ENCODE assay signal across 6 cellular contexts in the genomic region with DNA sequence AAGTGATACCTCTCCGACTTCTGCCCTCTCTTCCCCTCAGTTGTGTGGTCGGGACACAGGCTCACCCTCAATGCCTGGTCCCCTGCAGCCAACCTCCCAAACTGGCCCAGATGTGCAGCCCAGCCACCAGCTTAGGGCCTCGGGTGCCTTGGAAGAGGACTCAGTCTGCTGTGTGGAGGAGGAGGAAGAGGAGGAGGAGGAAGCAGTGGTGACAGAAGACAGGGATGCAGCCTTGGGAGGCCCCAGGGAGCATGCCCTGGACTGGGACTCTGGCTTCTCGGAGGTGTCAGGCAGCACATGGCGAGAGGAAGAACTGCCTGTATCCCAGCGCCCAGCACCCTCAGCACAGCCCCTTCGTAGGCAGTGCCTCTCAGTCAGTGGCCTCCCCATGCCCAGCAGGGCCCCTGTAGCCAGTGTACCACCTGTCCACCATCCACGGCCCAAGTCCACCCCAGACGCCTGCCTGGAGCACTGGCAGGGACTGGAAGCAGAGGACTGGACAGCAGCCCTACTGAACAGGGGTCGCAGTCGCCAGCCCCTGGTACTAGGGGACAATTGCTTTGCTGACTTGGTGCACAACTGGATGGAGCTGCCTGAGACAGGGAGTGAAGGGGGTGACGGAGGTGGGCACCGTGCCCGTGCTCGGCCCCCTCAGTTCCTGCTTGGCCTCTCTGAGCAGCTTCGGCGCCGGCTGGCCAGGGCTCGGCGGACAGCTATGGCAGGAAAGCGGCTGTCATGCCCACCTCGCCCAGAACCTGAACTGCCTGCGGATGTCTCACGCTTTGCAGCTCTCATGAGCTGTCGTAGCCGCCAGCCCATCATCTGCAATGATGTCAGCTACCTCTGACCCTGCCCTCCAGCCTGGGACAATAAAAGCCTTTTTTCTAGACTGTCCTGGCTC. TPM values are rescaled to one million over a fixed set of nuclear protein-coding genes. Genes with fewer than 3 reads are reported as not detected.
DNase-seq lines count a peak whose midpoint lies in the region; ATAC-seq and TF ChIP-seq lines count a peak whose summit lies in the region.

No MANE protein-coding gene starts in this region.

- no peak overlapping the region for H3K27ac Mint-ChIP-seq in Calu3 (ENCODE audit: unreplicated experiment)
- peak overlapping the region; percentile 66 for H3K27ac Mint-ChIP-seq in activated CD8-positive, alpha-beta T cell treated with anti-CD3 and anti-CD28 coated beads for 36 hours

- H3K36me3 Mint-ChIP-seq in Calu3 (ENCODE audit: insufficient read depth, unreplicated experiment) = peaks cover 12% of the 10 kb centered on the region
- H3K36me3 Mint-ChIP-seq in activated CD8-positive, alpha-beta T cell treated with anti-CD3 and anti-CD28 coated beads for 36 hours (ENCODE audit: low read depth) = no peaks in the 10 kb centered on the region

- BruUV-seq in Calu3 (replicated peaks; lab: Mats Ljungman, UMichigan) = no TSS peak

- H3K36me3 ChIP-seq in right lobe of liver = no peaks in the 10 kb centered on the region

- POLR2A ChIA-PET in activated CD8-positive, alpha-beta T cell treated with anti-CD3 and anti-CD28 coated beads for 36 hours (lab: Charles Lee) = interaction anchor here (0.8 to 6.0 kb wide), 14 partner anchors 8 to 284 kb away, joined by 3 to 37 read pairs (median 4); a partner anchor contains a TSS

- CTCF ChIA-PET in Calu3 (lab: Charles Lee) = interaction anchor here (2.5 kb wide), 1 partner anchor 35 kb away, joined by 17 read pairs; no protein-coding TSS in a partner anchor
- CTCF ChIA-PET in activated CD8-positive, alpha-beta T cell treated with anti-CD3 and anti-CD28 coated beads for 36 hours (lab: Charles Lee) = interaction anchor here (0.6 to 20.5 kb wide), 14 partner anchors 8 to 359 kb away, joined by 3 to 412 read pairs (median 4); a partner anchor contains a TSS

- peak overlapping the region in 2 of 3 donors; percentile 69 to 97 for H3K4me3 ChIP-seq in right lobe of liver

- peaks cover 0 to 12% (median 0%) of the 10 kb centered on the region in 4 donors for H3K4me1 ChIP-seq in right lobe of liver

- no peak for ATAC-seq in activated CD8-positive, alpha-beta T cell treated with anti-CD3 and anti-CD28 coated beads for 36 hours
- ATAC-seq in right lobe of liver (no peak), HG03521 (IDR thresholded peaks at IDR 0.05; ENCODE audit: unreplicated experiment) (no peak)

- no peaks in the 10 kb centered on the region for H3K27me3 ChIP-seq in right lobe of liver

- peak overlapping the region in 2 of 3 donors; percentile 24 to 34 for H3K27ac ChIP-seq in right lobe of liver

- H3K27me3 Mint-ChIP-seq in Calu3 (ENCODE audit: unreplicated experiment) = peaks cover 39% of the 10 kb centered on the region
- H3K27me3 Mint-ChIP-seq in activated CD8-positive, alpha-beta T cell treated with anti-CD3 and anti-CD28 coated beads for 36 hours = peaks cover 2% of the 10 kb centered on the region

- H3K9me3 Mint-ChIP-seq in Calu3 (ENCODE audit: low read depth, unreplicated experiment) = no peaks in the 10 kb centered on the region
- H3K9me3 Mint-ChIP-seq in activated CD8-positive, alpha-beta T cell treated with anti-CD3 and anti-CD28 coated beads for 36 hours = no peaks in the 10 kb centered on the region

- TF ChIP-seq POLR2A in right lobe of liver (IDR thresholded peaks at IDR 0.05) = no peak

- intact Hi-C loops in Calu3 (cut with micrococcal nuclease; ENCODE audit: unreplicated experiment) (loop anchor here (5.0 kb wide), 2 partner anchors 33 to 103 kb away; no protein-coding TSS in a partner anchor), right lobe of liver (cut with DNase I) (loop anchor here (5.0 to 10.0 kb wide), 3 partner anchors 33 to 100 kb away; a partner anchor contains a TSS)
- intact Hi-C loops in activated CD8-positive, alpha-beta T cell treated with anti-CD3 and anti-CD28 coated beads for 36 hours (cut with micrococcal nuclease) = loop anchor here (5.0 kb wide), 1 partner anchor 103 kb away; no protein-coding TSS in a partner anchor

- no peaks in the 10 kb centered on the region for H3K9me3 ChIP-seq in right lobe of liver

- 53% methylated on average over 4 of the region's 26 CpGs for WGBS in right lobe of liver (ENCODE audit: insufficient coverage, low coverage, low lambda C conversion rate, missing lambda C conversion rate)

- TF ChIP-seq CTCF in Calu3 (IDR thresholded peaks at IDR 0.05; ENCODE audit: unreplicated experiment) (no peak), right lobe of liver (IDR thresholded peaks at IDR 0.05) (no peak)
- TF ChIP-seq CTCF in activated CD8-positive, alpha-beta T cell treated with anti-CD3 and anti-CD28 coated beads for 36 hours (IDR thresholded peaks at IDR 0.05) = no peak

- no peak for DNase-seq in Calu3
- no peak for DNase-seq in activated CD8-positive, alpha-beta T cell treated with anti-CD3 and anti-CD28 coated beads for 36 hours
- peak in 1 of 3 donors; percentile 57 for DNase-seq in right lobe of liver
- no peak for DNase-seq in NCI-H446 treated with DMSO at 0.1 percent for 48 hours (lab: John Stamatoyannopoulos, UW)
- no peak for DNase-seq in HT-29 (ENCODE audit: low spot score)

- peaks cover 12% of the 10 kb centered on the region for H3K4me1 Mint-ChIP-seq in Calu3 (ENCODE audit: low read depth, unreplicated experiment)
- peaks cover 44% of the 10 kb centered on the region for H3K4me1 Mint-ChIP-seq in activated CD8-positive, alpha-beta T cell treated with anti-CD3 and anti-CD28 coated beads for 36 hours (ENCODE audit: low read depth)

- peak overlapping the region; percentile 63 for H3K4me3 Mint-ChIP-seq in Calu3 (ENCODE audit: low read depth, unreplicated experiment)
- peak overlapping the region; percentile 78 for H3K4me3 Mint-ChIP-seq in activated CD8-positive, alpha-beta T cell treated with anti-CD3 and anti-CD28 coated beads for 36 hours

RNA-seq across cellular contexts. Expression of a gene that starts 1.3 kb away (rescaled TPM):
- total RNA-seq in Calu3 (2022) = 0.35 TPM in 1 of 2 replicates, not detected in the other
- total RNA-seq in activated CD8-positive, alpha-beta T cell treated with anti-CD3 and anti-CD28 coated beads for 36 hours = 1 to 10 TPM; 1.8 to 2.8 TPM
- total RNA-seq in right lobe of liver = 1 to 10 TPM in 1 of 6 experiments, under 1 TPM in 5; 0.46 to 1.2 (median 0.73) TPM
- 0.15 TPM in 1 of 2 replicates, not detected in the other for total RNA-seq in HT-29 (2014; rRNA removed; shearing (Covaris generic))

RNA-seq across cellular contexts. Expression of a gene that starts 4.7 kb away (rescaled TPM):
- total RNA-seq in Calu3 (2022) = not detected in 2 replicates
- not detected for total RNA-seq in activated CD8-positive, alpha-beta T cell treated with anti-CD3 and anti-CD28 coated beads for 36 hours
- total RNA-seq in right lobe of liver = not detected
- 0.15 and 0.34 TPM in 2 replicates for total RNA-seq in HT-29 (2014; rRNA removed; shearing (Covaris generic))

RNA-seq across cellular contexts. Expression of a gene that starts 9.4 kb away (rescaled TPM):
- 26.3 and 40.9 TPM in 2 replicates for total RNA-seq in Calu3 (2022)
- 10 to 100 TPM; 69.9 to 72.3 TPM for total RNA-seq in activated CD8-positive, alpha-beta T cell treated with anti-CD3 and anti-CD28 coated beads for 36 hours
- 10 to 100 TPM; 16.4 to 39.1 (median 28.5) TPM for total RNA-seq in right lobe of liver
- total RNA-seq in HT-29 (2014; rRNA removed; shearing (Covaris generic)) = 5.1 and 6.1 TPM in 2 replicates

RNA-seq across cellular contexts. Expression of a gene that starts 18.0 kb away (rescaled TPM):
- total RNA-seq in Calu3 (2022) = 30.3 and 31.8 TPM in 2 replicates
- total RNA-seq in activated CD8-positive, alpha-beta T cell treated with anti-CD3 and anti-CD28 coated beads for 36 hours = 10 to 100 TPM; 23.5 to 24.2 TPM
- total RNA-seq in right lobe of liver = 10 to 100 TPM; 12.6 to 19.6 (median 16.2) TPM
- 24.3 and 38.3 TPM in 2 replicates for total RNA-seq in HT-29 (2014; rRNA removed; shearing (Covaris generic))

RNA-seq across cellular contexts. Expression of a gene that starts 52.0 kb away (rescaled TPM):
- total RNA-seq in Calu3 (2022) (28.2 and 29.7 TPM in 2 replicates), right lobe of liver (1 to 10 TPM in 3 of 6 experiments, under 1 TPM in 3; 0.55 to 3.1 (median 0.98) TPM)
- 10 to 100 TPM; 23.2 to 25.1 TPM for total RNA-seq in activated CD8-positive, alpha-beta T cell treated with anti-CD3 and anti-CD28 coated beads for 36 hours
- 10.3 and 12.8 TPM in 2 replicates for total RNA-seq in HT-29 (2014; rRNA removed; shearing (Covaris generic))
